Comparison of ENCODE assay signal across 21 cellular contexts in genomic region chr9:71729816-71730526, GRCh38. TPM values are rescaled to one million over a fixed set of nuclear protein-coding genes. Genes with fewer than 3 reads are reported as not detected.
DNase-seq lines count a peak whose midpoint lies in the region; ATAC-seq and TF ChIP-seq lines count a peak whose summit lies in the region.
"Had no signal": no experiment of that assay in that cellular context is flagged by ENCODE, and none has a peak within 500 bp of the region (broad histone marks: within the 10 kb centered on the region; RNA-seq: fewer than 3 reads in every experiment).

No MANE protein-coding gene starts in this region.

- intact Hi-C loops in CD8-positive, alpha-beta T cell (cut with DNase I, micrococcal nuclease): loop anchor here in 1 of 2 experiments (5.0 kb wide), 1 partner anchor 37 kb away; the partner anchor contains the start of gene CEMIP2
- intact Hi-C loops in testis (cut with DNase I; ENCODE audit: low total_unique reads): no loop called here

- H3K4me1 ChIP-seq in parathyroid adenoma: peaks cover 2% of the 10 kb centered on the region
- H3K4me1 ChIP-seq in CD8-positive, alpha-beta T cell (ENCODE audit: insufficient read depth, low read length): no peaks in the 10 kb centered on the region
- H3K4me1 ChIP-seq in mesenchymal stem cell (ENCODE audit: control insufficient read depth, insufficient read depth, low read depth, low read length): peaks cover 3% of the 10 kb centered on the region
- no peaks in the 10 kb centered on the region for H3K4me1 ChIP-seq in testis
- H3K4me1 ChIP-seq: tibial artery had no signal

- H3K4me2 ChIP-seq in parathyroid adenoma (ENCODE audit: low read length) (no peak overlapping the region), mesenchymal stem cell (ENCODE audit: low read length, poor library complexity, severe bottlenecking) (no peak overlapping the region)

- POLR2A ChIA-PET in CD8-positive, alpha-beta T cell (lab: Charles Lee): no interaction called here

- H3K9ac ChIP-seq in parathyroid adenoma (no peak overlapping the region), mesenchymal stem cell (ENCODE audit: low read length) (no peak overlapping the region)

- H2BK12ac ChIP-seq in mesenchymal stem cell (ENCODE audit: low read length in 2 of 2): no peak overlapping the region

- no peak for TF ChIP-seq POLR2A in testis (IDR thresholded peaks at IDR 0.05)

- H3K18ac ChIP-seq in mesenchymal stem cell (ENCODE audit: low read depth in 1 of 2, low read length in 2 of 2): no peak overlapping the region

- H3K36me3 Mint-ChIP-seq in HFFc6 (ENCODE audit: low read depth): peaks cover 62% of the 10 kb centered on the region
- peaks cover 88% of the 10 kb centered on the region for H3K36me3 Mint-ChIP-seq in CD8-positive, alpha-beta T cell

- H4K8ac ChIP-seq in mesenchymal stem cell (ENCODE audit: low read length): no peak overlapping the region

- no peak overlapping the region for H2BK5ac ChIP-seq in mesenchymal stem cell (ENCODE audit: low read depth, low read length, poor library complexity, severe bottlenecking)

- no peak overlapping the region for H2BK120ac ChIP-seq in mesenchymal stem cell (ENCODE audit: low read depth, low read length)

- H3K4me3 Mint-ChIP-seq in HFFc6: no peak overlapping the region
- no peak overlapping the region for H3K4me3 Mint-ChIP-seq in CD8-positive, alpha-beta T cell
- H3K4me3 Mint-ChIP-seq: activated naive CD8-positive, alpha-beta T cell treated with anti-CD3 and anti-CD28 coated beads, Interleukin-2, amount 50 U/mL, for 24 hours; activated T-cell treated with anti-CD3 and anti-CD28 coated beads, Interleukin-2, amount 50 U/mL, for 4 hours; natural killer cell; T-helper 2 cell treated with Interferon-gamma antibody and Interleukin-4, amounts not matched to agents 5 μg/mL and 100 μg/mL, for 36 hours had no signal

- H3K79me2 ChIP-seq in parathyroid adenoma: no peaks in the 10 kb centered on the region

- H4K91ac ChIP-seq in mesenchymal stem cell (ENCODE audit: low read length): no peak overlapping the region

- peak overlapping the region; percentile 27 for H3K27ac Mint-ChIP-seq in HFFc6
- H3K27ac Mint-ChIP-seq in CD8-positive, alpha-beta T cell: no peak overlapping the region
- H3K27ac Mint-ChIP-seq: activated naive CD8-positive, alpha-beta T cell treated with anti-CD3 and anti-CD28 coated beads, Interleukin-2, amount 50 U/mL, for 24 hours; T-helper 2 cell treated with Interferon-gamma antibody and Interleukin-4, amounts not matched to agents 5 μg/mL and 100 μg/mL, for 36 hours had no signal

- CTCF ChIA-PET in CD8-positive, alpha-beta T cell (lab: Charles Lee): no interaction called here

- H3K4me1 Mint-ChIP-seq in HFFc6 (ENCODE audit: low read depth): peaks cover 75% of the 10 kb centered on the region
- H3K4me1 Mint-ChIP-seq in CD8-positive, alpha-beta T cell (ENCODE audit: low read depth): peaks cover 1% of the 10 kb centered on the region

- H3K9me3 ChIP-seq in parathyroid adenoma (ENCODE audit: control insufficient read depth, low read length) (no peaks in the 10 kb centered on the region), mesenchymal stem cell (ENCODE audit: control insufficient read depth, low read length) (no peaks in the 10 kb centered on the region), testis (no peaks in the 10 kb centered on the region)
- no peaks in the 10 kb centered on the region for H3K9me3 ChIP-seq in CD8-positive, alpha-beta T cell (ENCODE audit: low read length)
- H3K9me3 ChIP-seq: stomach, tibial artery had no signal

- no peak overlapping the region for H3K4ac ChIP-seq in mesenchymal stem cell (ENCODE audit: low read depth in 1 of 2, low read length in 2 of 2)

- no peak overlapping the region for H2AFZ ChIP-seq in parathyroid adenoma
- no peak overlapping the region for H2AFZ ChIP-seq in mesenchymal stem cell (ENCODE audit: low read depth, low read length)

- no peak overlapping the region for H3K23ac ChIP-seq in mesenchymal stem cell (ENCODE audit: low read length in 2 of 2)

- H3K4me3 ChIP-seq in parathyroid adenoma (ENCODE audit: low read depth, low read length): peak overlapping the region; percentile 6
- H3K4me3 ChIP-seq in CD8-positive, alpha-beta T cell (ENCODE audit: low read depth, low read length): no peak overlapping the region
- H3K4me3 ChIP-seq in mesenchymal stem cell (ENCODE audit: insufficient read depth in 1 of 2, low read depth in 1 of 2, low read length in 2 of 2): no peak overlapping the region
- no peak overlapping the region for H3K4me3 ChIP-seq in testis
- H3K4me3 ChIP-seq: stomach, tibial artery had no signal

- peaks cover 22% of the 10 kb centered on the region for H3K79me1 ChIP-seq in mesenchymal stem cell (replicated peaks; ENCODE audit: low read length, poor library complexity, severe bottlenecking)

- WGBS in mesenchymal stem cell: 84% methylated on average over 5 of the region's 6 CpGs
- WGBS in testis, 2 donors: 75 to 81% methylated on average over 6 of the region's 6 CpGs

- H3K9me3 Mint-ChIP-seq in HFFc6: no peaks in the 10 kb centered on the region
- no peaks in the 10 kb centered on the region for H3K9me3 Mint-ChIP-seq in CD8-positive, alpha-beta T cell
- H3K9me3 Mint-ChIP-seq: activated naive CD8-positive, alpha-beta T cell treated with anti-CD3 and anti-CD28 coated beads, Interleukin-2, amount 50 U/mL, for 24 hours; activated T-cell treated with anti-CD3 and anti-CD28 coated beads, Interleukin-2, amount 50 U/mL, for 4 hours; natural killer cell; T-helper 2 cell treated with Interferon-gamma antibody and Interleukin-4, amounts not matched to agents 5 μg/mL and 100 μg/mL, for 36 hours had no signal

- no peak overlapping the region for H2AK5ac ChIP-seq in mesenchymal stem cell (ENCODE audit: low read length, severe bottlenecking)

- peaks cover 3% of the 10 kb centered on the region for H3K36me3 ChIP-seq in parathyroid adenoma (ENCODE audit: control insufficient read depth, insufficient read depth, low read length)
- H3K36me3 ChIP-seq in CD8-positive, alpha-beta T cell (ENCODE audit: insufficient read depth, low read length): peaks cover 49% of the 10 kb centered on the region
- peaks cover 21 to 55% of the 10 kb centered on the region in 2 experiments for H3K36me3 ChIP-seq in mesenchymal stem cell (ENCODE audit: control insufficient read depth in 1 of 2, insufficient read depth in 2 of 2, low read depth in 1 of 2, low read length in 2 of 2)
- H3K36me3 ChIP-seq in testis (ENCODE audit: low read depth, missing control alignments): no peaks in the 10 kb centered on the region

- DNase-seq in NCI-H510A treated with DMSO at 0.1 percent for 48 hours (lab: John Stamatoyannopoulos, UW) (peak; percentile 35), NCI-H510A (lab: John Stamatoyannopoulos, UW) (no peak), HFFc6 (peak; percentile 19), mesenchymal stem cell (no peak), testis (no peak)
- DNase-seq in CD8-positive, alpha-beta T cell: no peak
- DNase-seq: activated CD4-positive, alpha-beta T cell treated with anti-CD3 and anti-CD28 coated beads for 4 hours; activated naive CD8-positive, alpha-beta T cell treated with anti-CD3 and anti-CD28 coated beads, Interleukin-2, amount 50 U/mL, for 24 hours; activated T-cell treated with anti-CD3 and anti-CD28 coated beads, Interleukin-2, amount 50 U/mL, for 4 hours; AML-193; GOT3; natural killer cell; NCI-H2029 treated with DMSO at 0.1 percent for 48 hours; NCI-H345; occipital lobe; stimulated activated CD8-positive, alpha-beta memory T cell treated with anti-CD3 and anti-CD28 coated beads, Interleukin-4, amount 100 ng/mL, for 48 hours; stomach; tibial artery had no signal

- no peak for ATAC-seq in CD8-positive, alpha-beta T cell
- ATAC-seq: activated naive CD8-positive, alpha-beta T cell treated with anti-CD3 and anti-CD28 coated beads, Interleukin-2, amount 50 U/mL, for 24 hours; activated T-cell treated with anti-CD3 and anti-CD28 coated beads, Interleukin-2, amount 50 U/mL, for 4 hours; natural killer cell had no signal

- H3K27ac ChIP-seq in VCaP (peak overlapping the region; percentile 23; the same call in 1 of the 2 replicates), parathyroid adenoma (no peak overlapping the region), mesenchymal stem cell (ENCODE audit: low read length, poor library complexity, severe bottlenecking) (no peak overlapping the region), testis (peak overlapping the region in 1 of 2 donors; percentile 36)
- no peak overlapping the region for H3K27ac ChIP-seq in CD8-positive, alpha-beta T cell (ENCODE audit: low read depth, low read length)
- H3K27ac ChIP-seq: stomach, tibial artery had no signal

- H3K14ac ChIP-seq in mesenchymal stem cell (ENCODE audit: low read length in 2 of 2): no peak overlapping the region

- peaks cover 2% of the 10 kb centered on the region; the same call in 1 of the 2 replicates for H3K27me3 Mint-ChIP-seq in HFFc6 (ENCODE audit: insufficient read depth)
- H3K27me3 Mint-ChIP-seq in CD8-positive, alpha-beta T cell (ENCODE audit: low read depth): no peaks in the 10 kb centered on the region
- H3K27me3 Mint-ChIP-seq: activated naive CD8-positive, alpha-beta T cell treated with anti-CD3 and anti-CD28 coated beads, Interleukin-2, amount 50 U/mL, for 24 hours had no signal

- H2BK15ac ChIP-seq in mesenchymal stem cell (ENCODE audit: low read depth, poor library complexity, severe bottlenecking): no peak overlapping the region

- TF ChIP-seq CTCF in HFFc6 (IDR thresholded peaks at IDR 0.05) (no peak), VCaP (conservative IDR thresholded peaks at IDR 0.05) (no peak), parathyroid adenoma (IDR thresholded peaks at IDR 0.05) (no peak), testis (IDR thresholded peaks at IDR 0.05) (no peak)
- no peak for TF ChIP-seq CTCF in CD8-positive, alpha-beta T cell (IDR thresholded peaks at IDR 0.05)

- H3K27me3 ChIP-seq in parathyroid adenoma (ENCODE audit: control insufficient read depth, insufficient read depth, low read length) (no peaks in the 10 kb centered on the region), mesenchymal stem cell (ENCODE audit: control insufficient read depth in 1 of 2, insufficient read depth in 1 of 2, low read length in 2 of 2) (no peaks in the 10 kb centered on the region), testis (no peaks in the 10 kb centered on the region)
- H3K27me3 ChIP-seq in CD8-positive, alpha-beta T cell (ENCODE audit: insufficient read depth, low read length): no peaks in the 10 kb centered on the region
- H3K27me3 ChIP-seq: stomach, tibial artery had no signal

RNA-seq across cellular contexts. Expression of gene CEMIP2, which starts 38.3 kb away (rescaled TPM):
- total RNA-seq in HFFc6 (2021; fragmentation: NEBNext Ultra II Directional; extraction: Animal tissue kit (Norgen Biotek cat#: 25700)): 100 to 1,000 TPM in 2 of 6 experiments, 10 to 100 TPM in 4; 86.0 to 106 (median 92.1) TPM
- total RNA-seq in CD8-positive, alpha-beta T cell: 100 to 1,000 TPM; 286 to 313 TPM
- polyA plus RNA-seq in mesenchymal stem cell (2013, experiment 1 of 2): 41.7 TPM
- 41.7 TPM for polyA plus RNA-seq in mesenchymal stem cell (2013, experiment 2 of 2)
- 100 to 1,000 TPM; 109 to 146 TPM for total RNA-seq in testis
- polyA plus RNA-seq in testis (ENCODE audit: insufficient read depth, low read depth, low replicate concordance): 18.3 TPM

Comparison
In these comparisons a context has a peak if more than half of its experiments do, and no peak if none do; other contexts are left out.
1. DNase-seq: peak in NCI-H510A treated with DMSO at 0.1 percent for 48 hours (single experiment) and HFFc6 (single experiment); none in NCI-H510A (single experiment), CD8-positive, alpha-beta T cell (0 of 7), mesenchymal stem cell (single experiment) and testis (single experiment).